In the genomic region with DNA sequence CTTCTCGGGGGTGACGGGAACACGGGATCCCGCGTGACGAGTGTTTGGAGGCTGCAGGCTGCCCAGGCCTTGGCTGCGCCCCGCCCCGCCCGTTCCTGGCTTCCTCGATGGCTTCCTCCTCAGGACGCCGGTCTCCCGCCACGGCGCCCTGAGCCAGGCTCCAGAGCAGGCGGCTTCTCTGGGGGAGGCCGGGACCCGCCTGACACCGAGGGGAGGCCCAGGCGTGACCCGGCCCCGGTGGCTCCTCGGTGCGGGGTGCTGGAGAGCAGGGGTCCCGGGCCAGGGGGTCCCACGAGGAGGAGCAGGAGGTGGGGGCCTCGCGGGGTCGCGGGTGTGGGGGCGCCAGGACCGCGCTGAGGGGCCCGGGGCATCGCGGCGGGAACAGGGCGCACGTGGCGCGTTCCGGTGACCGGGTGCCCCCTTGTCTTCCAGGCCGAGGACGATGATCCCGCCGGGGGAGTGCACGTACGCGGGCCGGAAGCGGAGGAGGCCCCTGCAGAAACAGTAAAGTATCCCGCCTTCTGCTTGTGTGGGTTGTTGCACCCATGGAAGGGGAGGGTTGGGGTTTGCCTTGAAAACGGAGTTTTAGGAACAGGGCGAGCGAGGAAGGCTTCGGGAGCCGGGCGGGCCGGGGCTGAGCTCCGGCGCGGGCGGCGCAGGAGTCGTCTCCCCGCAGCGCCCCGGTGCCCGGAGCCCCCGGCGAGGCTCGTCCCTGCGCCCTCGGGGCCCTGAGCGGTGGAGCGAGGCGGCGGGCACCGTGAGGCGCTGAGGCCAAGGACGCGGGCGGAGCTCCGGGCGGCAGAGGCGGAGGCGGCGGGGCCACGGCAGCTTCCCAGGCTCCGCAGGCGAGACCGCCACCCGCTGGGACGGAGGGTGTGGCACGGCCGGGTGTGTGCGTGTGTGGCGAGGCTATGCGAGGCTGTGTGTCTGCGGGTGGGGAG, we compare ENCODE assay signal across 8 cellular contexts. TPM values are rescaled to one million over a fixed set of nuclear protein-coding genes. Genes with fewer than 3 reads are reported as not detected.
DNase-seq lines count a peak whose midpoint lies in the region; ATAC-seq and TF ChIP-seq lines count a peak whose summit lies in the region.

No MANE protein-coding gene starts in this region.

- H3K4me3 ChIP-seq in AG09309 (ENCODE audit: control insufficient read depth, low read depth, low read length) (peak overlapping the region; percentile 34), right atrium auricular region (peak overlapping the region; percentile 28 to 52), skeletal muscle cell (ENCODE audit: low read depth, low read length) (peak overlapping the region; percentile 37)

- peak overlapping the region; percentile 82 for H3K4me3 Mint-ChIP-seq in activated naive CD8-positive, alpha-beta T cell treated with anti-CD3 and anti-CD28 coated beads for 36 hours

- peaks cover 0 to 5% of the 10 kb centered on the region in 2 donors for H3K4me1 ChIP-seq in right atrium auricular region

- H3K27ac Mint-ChIP-seq in activated naive CD8-positive, alpha-beta T cell treated with anti-CD3 and anti-CD28 coated beads for 36 hours = peak overlapping the region; percentile 88

- no peaks in the 10 kb centered on the region for H3K27me3 ChIP-seq in right atrium auricular region

- peak; percentile 45 for DNase-seq in AG09309 (ENCODE audit: low read depth)
- DNase-seq in NCI-H2171 (lab: John Stamatoyannopoulos, UW) = peak; percentile 81
- DNase-seq in activated naive CD8-positive, alpha-beta T cell treated with anti-CD3 and anti-CD28 coated beads for 36 hours = peak; percentile 77
- peak; percentile 49 for DNase-seq in right atrium auricular region (ENCODE audit: low spot score)
- peak; percentile 65 for DNase-seq in skeletal muscle cell (ENCODE audit: low read depth)
- DNase-seq in OCI-M1 (lab: John Stamatoyannopoulos, UW) = no peak

- H3K27ac ChIP-seq in right atrium auricular region = no peak overlapping the region

- no peak for TF ChIP-seq CTCF in AG09309 (IDR thresholded peaks at IDR 0.05; ENCODE audit: control insufficient read depth, insufficient read depth, low read depth, low read length, missing control alignments)
- TF ChIP-seq CTCF in right atrium auricular region (IDR thresholded peaks at IDR 0.05) = no peak

- H3K9me3 Mint-ChIP-seq in activated naive CD8-positive, alpha-beta T cell treated with anti-CD3 and anti-CD28 coated beads for 36 hours = peaks cover 6% of the 10 kb centered on the region

- no peaks in the 10 kb centered on the region for H3K36me3 ChIP-seq in right atrium auricular region

- H3K36me3 Mint-ChIP-seq in activated naive CD8-positive, alpha-beta T cell treated with anti-CD3 and anti-CD28 coated beads for 36 hours = peaks cover 46% of the 10 kb centered on the region

- H3K4me1 Mint-ChIP-seq in activated naive CD8-positive, alpha-beta T cell treated with anti-CD3 and anti-CD28 coated beads for 36 hours = peaks cover 29% of the 10 kb centered on the region

- peak; percentile 61 for ATAC-seq in GM21381 (IDR thresholded peaks at IDR 0.05; ENCODE audit: unreplicated experiment)
- no peak for ATAC-seq in HG02970 (IDR thresholded peaks at IDR 0.05; ENCODE audit: low FRiP score, unreplicated experiment)

- H3K27me3 Mint-ChIP-seq in activated naive CD8-positive, alpha-beta T cell treated with anti-CD3 and anti-CD28 coated beads for 36 hours = no peaks in the 10 kb centered on the region

- no peaks in the 10 kb centered on the region for H3K9me3 ChIP-seq in right atrium auricular region

RNA-seq across cellular contexts. Expression of a gene that starts 22.2 kb away (rescaled TPM):
- 10 to 100 TPM; 24.0 to 26.6 TPM for total RNA-seq in activated naive CD8-positive, alpha-beta T cell treated with anti-CD3 and anti-CD28 coated beads for 36 hours
- under 1 TPM; 0.12 to 0.30 TPM for total RNA-seq in right atrium auricular region

Comparison
In these comparisons a context has a peak if more than half of its experiments do, and no peak if none do; other contexts are left out.
1. RNA of a gene that starts 22.2 kb away (total RNA-seq): 24.0 to 26.6 TPM in activated naive CD8-positive, alpha-beta T cell treated with anti-CD3 and anti-CD28 coated beads for 36 hours; 0.12 to 0.30 TPM in right atrium auricular region; every median in the first group is over 10 times any median in the second.
2. Peak in every context shown above with its lines, with median percentiles within 50 percentile points of each other: H3K4me3 ChIP-seq.